In genomic region chr4:78520808-78521226, GRCh38 we compare ENCODE assay signal across 1 cellular context.
TF ChIP-seq lines count a peak whose summit lies in the region.

No MANE protein-coding gene starts in this region.

TF ChIP-seq in SK-N-SH treated with all-trans-retinoic acid at 6 μM for 48 hours, 23 proteins besides CTCF, POLR2A, EP300 and RAD21 (continued from another document):
- no peak for TF ChIP-seq SNAI2 (CRISPR knock-in tag; IDR thresholded peaks at IDR 0.05)
- no peak for TF ChIP-seq CSDC2 (CRISPR knock-in tag; IDR thresholded peaks at IDR 0.05)
- no peak for TF ChIP-seq BACH2 (CRISPR knock-in tag; IDR thresholded peaks at IDR 0.05; ENCODE audit: borderline replicate concordance)
- no peak for TF ChIP-seq ISL1 (CRISPR knock-in tag; IDR thresholded peaks at IDR 0.05)
- no peak for TF ChIP-seq ZC3H10 (CRISPR knock-in tag; IDR thresholded peaks at IDR 0.05)
- no peak for TF ChIP-seq ZFP30 (CRISPR knock-in tag; IDR thresholded peaks at IDR 0.05)
- TF ChIP-seq TSHZ2 (CRISPR knock-in tag; IDR thresholded peaks at IDR 0.05): no peak
TF ChIP-seq in SK-N-SH treated with all-trans-retinoic acid at 6 μM for 48 hours: peak in this region for 0.
